14 cellular contexts compared by ENCODE assay signal in genomic region chr12:66072566-66072965, GRCh38. TPM values are rescaled to one million over a fixed set of nuclear protein-coding genes. Genes with fewer than 3 reads are reported as not detected.
A peak's percentile ranks its signal among the peaks of the same experiment; 100 is the strongest.
DNase-seq lines count a peak whose midpoint lies in the region; ATAC-seq and TF ChIP-seq lines count a peak whose summit lies in the region.
"Had no signal": no experiment of that assay in that cellular context is flagged by ENCODE, and none has a peak within 500 bp of the region (broad histone marks: within the 10 kb centered on the region; RNA-seq: fewer than 3 reads in every experiment).

No MANE protein-coding gene starts in this region.

- no peaks in the 10 kb centered on the region for H3F3A ChIP-seq in PC-9 (ENCODE audit: insufficient read depth, low read depth)

- H3K4me2 ChIP-seq in PC-9 = no peak overlapping the region

- H3K27ac ChIP-seq in PC-9 = no peak overlapping the region
- H3K27ac ChIP-seq: body of pancreas, gastrocnemius medialis, testis had no signal

- no TSS peak for BruUV-seq in PC-9 (replicated peaks; lab: Mats Ljungman, UMichigan)

- no peak overlapping the region for H2AFZ ChIP-seq in PC-9

- CTCF ChIA-PET in PC-9 (lab: Charles Lee) = no interaction called here

- intact Hi-C loops in PC-9 (cut with micrococcal nuclease; ENCODE audit: unreplicated experiment) = no loop called here

- ATAC-seq in GM19025 (IDR thresholded peaks at IDR 0.05; ENCODE audit: low read depth, unreplicated experiment) (peak; percentile 58), GM21825 (IDR thresholded peaks at IDR 0.05; ENCODE audit: unreplicated experiment) (peak; percentile 38), HG03135 (IDR thresholded peaks at IDR 0.05; ENCODE audit: unreplicated experiment) (peak; percentile 48)
- ATAC-seq: body of pancreas; gastrocnemius medialis; naive thymus-derived CD4-positive, alpha-beta T cell had no signal

- H4K20me1 ChIP-seq in PC-9 (ENCODE audit: insufficient read depth) = no peaks in the 10 kb centered on the region

- H3K79me2 ChIP-seq in PC-9 (ENCODE audit: low read depth) = no peaks in the 10 kb centered on the region

- H3K4me1 ChIP-seq in PC-9 (replicated peaks; ENCODE audit: insufficient read depth) = no peaks in the 10 kb centered on the region
- H3K4me1 ChIP-seq: body of pancreas, gastrocnemius medialis, testis had no signal

- no peak for DNase-seq in epidermal melanocyte (ENCODE audit: insufficient read length, low spot score)
- DNase-seq in NCI-H2107 (lab: John Stamatoyannopoulos, UW) = no peak
- no peak for DNase-seq in D341Med (ENCODE audit: low spot score)
- no peak for DNase-seq in PC-9
- DNase-seq: activated CD4-positive, alpha-beta T cell treated with anti-CD3 and anti-CD28 coated beads, Interleukin-2, amount 50 U/mL, for 4 hours; body of pancreas; effector CD8-positive, alpha-beta T cell; gastrocnemius medialis; kidney glomerular epithelial cell; naive thymus-derived CD4-positive, alpha-beta T cell; testis had no signal

- no peaks in the 10 kb centered on the region for H3K27me3 ChIP-seq in PC-9 (ENCODE audit: insufficient read depth, low read depth)
- H3K27me3 ChIP-seq: body of pancreas, gastrocnemius medialis, testis had no signal

- no peaks in the 10 kb centered on the region for H3K9me3 ChIP-seq in PC-9 (ENCODE audit: insufficient read depth, low read depth)
- H3K9me3 ChIP-seq: body of pancreas, gastrocnemius medialis, testis had no signal

- no peak overlapping the region for H3K4me3 ChIP-seq in PC-9
- H3K4me3 ChIP-seq: body of pancreas, gastrocnemius medialis, testis had no signal

- no peaks in the 10 kb centered on the region for H3K36me3 ChIP-seq in PC-9 (ENCODE audit: low read depth)
- H3K36me3 ChIP-seq: gastrocnemius medialis had no signal

- no peaks in the 10 kb centered on the region for H3K9me2 ChIP-seq in PC-9 (ENCODE audit: insufficient read depth)

- POLR2A ChIA-PET in PC-9 (lab: Charles Lee; ENCODE audit: unreplicated experiment) = interaction anchor here (0.6 kb wide), 1 partner anchor 510 kb away, joined by 6 read pairs; no protein-coding TSS in a partner anchor

- TF ChIP-seq CTCF in PC-9 (conservative IDR thresholded peaks at IDR 0.05) = no peak

RNA-seq across cellular contexts. Expression of gene LLPH, which starts 58.0 kb away (rescaled TPM):
- total RNA-seq in PC-9 (2021) = 20.4 and 25.0 TPM in 2 replicates
